17 cellular contexts compared by ENCODE assay signal in genomic region chr17:8410882-8411238, GRCh38. TPM values are rescaled to one million over a fixed set of nuclear protein-coding genes. Genes with fewer than 3 reads are reported as not detected.
A peak's percentile ranks its signal among the peaks of the same experiment; 100 is the strongest.
DNase-seq lines count a peak whose midpoint lies in the region; ATAC-seq and TF ChIP-seq lines count a peak whose summit lies in the region.
"Had no signal": no experiment of that assay in that cellular context is flagged by ENCODE, and none has a peak within 500 bp of the region (broad histone marks: within the 10 kb centered on the region; RNA-seq: fewer than 3 reads in every experiment).

No MANE protein-coding gene starts in this region.

- H3K9me3 Mint-ChIP-seq in CD14-positive monocyte (no peaks in the 10 kb centered on the region), GM23338 (no peaks in the 10 kb centered on the region)
- H3K9me3 Mint-ChIP-seq: T-cell had no signal

- no TSS peak for BruUV-seq in PC-3 (replicated peaks; lab: Mats Ljungman, UMichigan)

- TF ChIP-seq CTCF in CD14-positive monocyte (IDR thresholded peaks at IDR 0.05) (no peak), GM23338 (conservative IDR thresholded peaks at IDR 0.05; ENCODE audit: low read depth in 2 of 2) (no peak), PC-3 (conservative IDR thresholded peaks at IDR 0.05; ENCODE audit: low read depth, low read length) (no peak)

- intact Hi-C loops in CD14-positive monocyte (cut with micrococcal nuclease) = loop anchor here in 1 of 2 donors (1.0 to 5.0 kb wide), 4 partner anchors 9 to 336 kb away; no protein-coding TSS in a partner anchor
- intact Hi-C loops in PC-3 (cut with micrococcal nuclease) = loop anchor here (2.0 kb wide), 1 partner anchor 336 kb away; no protein-coding TSS in a partner anchor
- intact Hi-C loops in left cardiac atrium (cut with DNase I) = loop anchor here (2.0 to 10.0 kb wide), 4 partner anchors 334 to 376 kb away; partner anchors contain the start of gene CCDC42 (in 1 of the 2)

- H3K36me3 ChIP-seq in GM23338 (ENCODE audit: insufficient read depth) = no peaks in the 10 kb centered on the region
- H3K36me3 ChIP-seq in PC-3 (ENCODE audit: low read depth, low read length) = no peaks in the 10 kb centered on the region
- H3K36me3 ChIP-seq in esophagus (ENCODE audit: control insufficient read depth in 2 of 2, insufficient read depth in 2 of 2, low read length in 1 of 2) = no peaks in the 10 kb centered on the region
- H3K36me3 ChIP-seq: BE2C had no signal

- CTCF ChIA-PET in PC-3 (lab: Charles Lee) = interaction anchor here (0.8 to 1.2 kb wide), 3 partner anchors 9 to 335 kb away, joined by 3 to 5 read pairs (median 4); no protein-coding TSS in a partner anchor

- H3K27me3 ChIP-seq in GM23338 (ENCODE audit: insufficient read depth) (no peaks in the 10 kb centered on the region), PC-3 (ENCODE audit: low read length) (no peaks in the 10 kb centered on the region), esophagus (ENCODE audit: control insufficient read depth in 1 of 2, insufficient read depth in 2 of 2, low read length in 2 of 2) (no peaks in the 10 kb centered on the region)
- H3K27me3 ChIP-seq: BE2C had no signal

- H3K27ac ChIP-seq in GM23338 (ENCODE audit: low read depth) (no peak overlapping the region), PC-3 (ENCODE audit: low read length) (no peak overlapping the region), esophagus (ENCODE audit: low read depth in 2 of 2, low read length in 1 of 2) (peak overlapping the region; percentile 38 to 67)
- H3K27ac ChIP-seq: GM23248, SK-N-MC had no signal

- H3K9ac ChIP-seq in PC-3 (ENCODE audit: low read length) = no peak overlapping the region
- H3K9ac ChIP-seq: GM23248 had no signal

- no peaks in the 10 kb centered on the region for H4K20me1 ChIP-seq in GM23338 (replicated peaks; ENCODE audit: insufficient read depth)
- no peaks in the 10 kb centered on the region for H4K20me1 ChIP-seq in PC-3 (ENCODE audit: low read length)

- peak overlapping the region in 4 of 7 donors; percentile 8 to 91 (median 76) for H3K27ac Mint-ChIP-seq in CD14-positive monocyte
- no peak overlapping the region for H3K27ac Mint-ChIP-seq in GM23338
- H3K27ac Mint-ChIP-seq: T-cell had no signal

- H3K36me3 Mint-ChIP-seq in CD14-positive monocyte (no peaks in the 10 kb centered on the region), GM23338 (ENCODE audit: low read depth) (no peaks in the 10 kb centered on the region)
- H3K36me3 Mint-ChIP-seq: CD4-positive, CD25-positive, alpha-beta regulatory T cell; T-cell had no signal

- H3K79me2 ChIP-seq in GM23338 (replicated peaks; ENCODE audit: insufficient read depth) (no peaks in the 10 kb centered on the region), PC-3 (ENCODE audit: low read length) (no peaks in the 10 kb centered on the region)

- H2AFZ ChIP-seq in GM23338 = peak overlapping the region; percentile 50
- H2AFZ ChIP-seq in PC-3 (ENCODE audit: low read length) = no peak overlapping the region

- no peak overlapping the region for H3K4me3 Mint-ChIP-seq in CD14-positive monocyte
- no peak overlapping the region for H3K4me3 Mint-ChIP-seq in GM23338
- H3K4me3 Mint-ChIP-seq: CD4-positive, CD25-positive, alpha-beta regulatory T cell; T-cell had no signal

- H3F3A ChIP-seq in GM23338 (replicated peaks; ENCODE audit: low read depth) (no peaks in the 10 kb centered on the region), PC-3 (ENCODE audit: low read length, unreplicated experiment) (no peaks in the 10 kb centered on the region)

- H3K4me2 ChIP-seq in GM23338 (no peak overlapping the region), PC-3 (ENCODE audit: low read length) (peak overlapping the region; percentile 21; the same call in 1 of the 2 replicates)

- 75 to 76% methylated on average over 1 of the region's 1 CpG for WGBS in esophagus, 2 donors

- H3K9me2 ChIP-seq in GM23338 (ENCODE audit: insufficient read depth) (no peaks in the 10 kb centered on the region), PC-3 (replicated peaks; ENCODE audit: low read length) (no peaks in the 10 kb centered on the region)

- DNase-seq in CD14-positive monocyte (ENCODE audit: low spot score) (no peak), GM23338 (ENCODE audit: low spot score) (no peak), PC-3 (no peak), left cardiac atrium (no peak)

- H3K9me3 ChIP-seq in PC-3 (ENCODE audit: low read length) = no peaks in the 10 kb centered on the region
- H3K9me3 ChIP-seq in esophagus (ENCODE audit: control insufficient read depth in 2 of 2, insufficient read depth in 1 of 2, low read depth in 1 of 2, low read length in 1 of 2) = no peaks in the 10 kb centered on the region
- H3K9me3 ChIP-seq: BE2C had no signal

- H3K27me3 Mint-ChIP-seq in CD14-positive monocyte (ENCODE audit: low read depth in 3 of 3) = peaks cover 0 to 9% (median 8%) of the 10 kb centered on the region in 3 donors
- H3K27me3 Mint-ChIP-seq in GM23338 (ENCODE audit: insufficient read depth, low read depth, poor library complexity) = peaks cover 16% of the 10 kb centered on the region

- H3K4me3 ChIP-seq in GM23338 (no peak overlapping the region), PC-3 (ENCODE audit: low read length) (no peak overlapping the region), esophagus (ENCODE audit: low read depth in 1 of 2, low read length in 2 of 2) (no peak overlapping the region)
- H3K4me3 ChIP-seq: GM12878, GM23248, SK-N-MC had no signal

- ATAC-seq in GM23338 (no peak), PC-3 (no peak), left cardiac atrium (no peak), GM19035 (IDR thresholded peaks at IDR 0.05; ENCODE audit: unreplicated experiment) (no peak), GM18498 (IDR thresholded peaks at IDR 0.05; ENCODE audit: unreplicated experiment) (no peak)

- H3K4me1 ChIP-seq in GM23338 (ENCODE audit: insufficient read depth) (peaks cover 9% of the 10 kb centered on the region; the same call in 1 of the 2 replicates), PC-3 (ENCODE audit: insufficient read depth, low read length) (peaks cover 16% of the 10 kb centered on the region), esophagus (ENCODE audit: control insufficient read depth in 2 of 2, insufficient read depth in 2 of 2, low read length in 1 of 2) (no peaks in the 10 kb centered on the region)
- H3K4me1 ChIP-seq: BE2C had no signal

- H3K4me1 Mint-ChIP-seq in CD14-positive monocyte (peaks cover 49% of the 10 kb centered on the region), GM23338 (peaks cover 6% of the 10 kb centered on the region)

- POLR2A ChIA-PET in PC-3 (lab: Charles Lee; ENCODE audit: unreplicated experiment) = no interaction called here

TF ChIP-seq in GM23338, 12 proteins besides CTCF, POLR2A, EP300 and RAD21 (continues in another document):
- TF ChIP-seq, protein P1, sequence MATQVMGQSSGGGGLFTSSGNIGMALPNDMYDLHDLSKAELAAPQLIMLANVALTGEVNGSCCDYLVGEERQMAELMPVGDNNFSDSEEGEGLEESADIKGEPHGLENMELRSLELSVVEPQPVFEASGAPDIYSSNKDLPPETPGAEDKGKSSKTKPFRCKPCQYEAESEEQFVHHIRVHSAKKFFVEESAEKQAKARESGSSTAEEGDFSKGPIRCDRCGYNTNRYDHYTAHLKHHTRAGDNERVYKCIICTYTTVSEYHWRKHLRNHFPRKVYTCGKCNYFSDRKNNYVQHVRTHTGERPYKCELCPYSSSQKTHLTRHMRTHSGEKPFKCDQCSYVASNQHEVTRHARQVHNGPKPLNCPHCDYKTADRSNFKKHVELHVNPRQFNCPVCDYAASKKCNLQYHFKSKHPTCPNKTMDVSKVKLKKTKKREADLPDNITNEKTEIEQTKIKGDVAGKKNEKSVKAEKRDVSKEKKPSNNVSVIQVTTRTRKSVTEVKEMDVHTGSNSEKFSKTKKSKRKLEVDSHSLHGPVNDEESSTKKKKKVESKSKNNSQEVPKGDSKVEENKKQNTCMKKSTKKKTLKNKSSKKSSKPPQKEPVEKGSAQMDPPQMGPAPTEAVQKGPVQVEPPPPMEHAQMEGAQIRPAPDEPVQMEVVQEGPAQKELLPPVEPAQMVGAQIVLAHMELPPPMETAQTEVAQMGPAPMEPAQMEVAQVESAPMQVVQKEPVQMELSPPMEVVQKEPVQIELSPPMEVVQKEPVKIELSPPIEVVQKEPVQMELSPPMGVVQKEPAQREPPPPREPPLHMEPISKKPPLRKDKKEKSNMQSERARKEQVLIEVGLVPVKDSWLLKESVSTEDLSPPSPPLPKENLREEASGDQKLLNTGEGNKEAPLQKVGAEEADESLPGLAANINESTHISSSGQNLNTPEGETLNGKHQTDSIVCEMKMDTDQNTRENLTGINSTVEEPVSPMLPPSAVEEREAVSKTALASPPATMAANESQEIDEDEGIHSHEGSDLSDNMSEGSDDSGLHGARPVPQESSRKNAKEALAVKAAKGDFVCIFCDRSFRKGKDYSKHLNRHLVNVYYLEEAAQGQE (IDR thresholded peaks at IDR 0.05; ENCODE audit: unreplicated experiment) = no peak
- no peak for TF ChIP-seq EZH2phosphoT487 (IDR thresholded peaks at IDR 0.05; ENCODE audit: unreplicated experiment)
- no peak for TF ChIP-seq CREB1 (CRISPR knock-in tag; IDR thresholded peaks at IDR 0.05; ENCODE audit: low read depth)

RNA-seq across cellular contexts. Expression of gene RNF222, which starts 13.2 kb away (rescaled TPM):
- polyA plus RNA-seq in CD14-positive monocyte (not detected), GM23338 (2016; fragmentation: Nextera tagmentation; extraction: Ambion mirVana) (0.10 TPM in 1 of 2 replicates, not detected in the other), esophagus (10 to 100 TPM; 14.0 to 18.4 TPM)
- total RNA-seq in GM23338 (2014; rRNA removed; shearing (Covaris generic)) = 0.07 and 0.31 TPM in 2 replicates
- total RNA-seq in PC-3 (2014; rRNA removed) (0.07 TPM in 1 of 2 replicates, not detected in the other), left cardiac atrium (not detected)
- total RNA-seq: A673, GM12878, GM23248, IMR-90, M059J, RPMI7951 had no signal
- polyA plus RNA-seq: GM12878, GM23248, IMR-90 had no signal

RNA-seq across cellular contexts. Expression of gene NDEL1, which starts 24.8 kb away (rescaled TPM):
- polyA plus RNA-seq in CD14-positive monocyte (10 to 100 TPM; 29.8 to 39.7 TPM), GM23338 (2016; fragmentation: Nextera tagmentation; extraction: Ambion mirVana) (21.6 and 26.0 TPM in 2 replicates), esophagus (10 to 100 TPM; 34.7 to 46.5 TPM)
- 15.9 and 21.2 TPM in 2 replicates for total RNA-seq in GM23338 (2014; rRNA removed; shearing (Covaris generic))
- total RNA-seq in PC-3 (2014; rRNA removed) (32.7 and 46.7 TPM in 2 replicates), left cardiac atrium (10 to 100 TPM; 27.8 to 48.8 TPM)

RNA-seq across cellular contexts. Expression of gene RPL26, which starts 27.9 kb away (rescaled TPM):
- polyA plus RNA-seq in CD14-positive monocyte (100 to 1,000 TPM; 859 to 884 TPM), GM23338 (2016; fragmentation: Nextera tagmentation; extraction: Ambion mirVana) (2,274 and 2,541 TPM in 2 replicates), esophagus (1,000 to 10,000 TPM; 2,120 to 4,250 TPM)
- 3,158 and 4,450 TPM in 2 replicates for total RNA-seq in GM23338 (2014; rRNA removed; shearing (Covaris generic))
- total RNA-seq in PC-3 (2014; rRNA removed) (1,030 and 1,369 TPM in 2 replicates), left cardiac atrium (1,000 to 10,000 TPM; 1,025 to 1,062 TPM)

Comparison
In these comparisons a context has a peak if more than half of its experiments do, and no peak if none do; other contexts are left out.
1. H3K27ac ChIP-seq: peak in esophagus (2 of 2); none in GM23338 (single experiment) and PC-3 (single experiment).